1 cellular context compared by ENCODE assay signal in the genomic region with DNA sequence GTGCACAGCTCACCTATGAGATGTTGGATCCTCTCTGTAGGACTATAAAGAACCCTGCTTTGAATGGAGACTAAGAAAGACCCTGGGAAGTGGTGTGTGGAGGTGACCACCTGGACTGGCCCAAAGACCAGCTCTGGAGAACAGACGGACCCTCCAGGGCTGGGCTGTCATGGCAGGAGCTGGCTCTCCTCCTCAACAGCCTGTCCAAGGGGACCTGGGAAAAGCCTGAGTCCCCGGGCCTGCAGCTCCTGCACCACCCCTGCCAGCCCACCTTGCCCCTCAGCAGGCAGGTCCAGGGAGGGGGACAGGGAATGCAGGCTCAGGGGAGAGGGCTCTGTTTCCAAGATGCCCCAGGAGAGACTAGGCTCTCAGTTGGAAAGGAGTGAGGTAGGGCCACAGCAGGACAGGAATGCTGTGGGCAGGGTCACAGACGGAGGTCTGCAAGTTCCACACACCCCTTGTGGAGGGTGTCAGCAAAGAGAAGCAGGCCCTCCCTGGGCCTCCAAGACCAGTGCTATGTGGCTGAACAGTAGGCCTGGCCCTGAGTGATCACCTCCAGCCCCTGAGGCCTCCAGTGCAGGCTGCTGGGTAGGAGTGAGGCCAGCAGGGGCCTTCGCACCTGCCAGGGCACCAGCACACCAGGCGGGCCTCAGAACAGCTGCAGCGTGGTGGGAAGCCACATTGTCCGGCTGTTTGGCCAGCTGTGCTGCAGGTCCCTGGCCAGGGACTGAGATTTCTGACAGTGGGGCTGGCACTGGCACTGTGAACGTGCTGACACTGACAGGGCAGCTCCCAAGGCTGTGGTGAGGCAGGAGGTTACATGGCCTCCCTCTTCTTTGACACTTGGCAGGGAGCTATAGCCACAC.
TF ChIP-seq lines count a peak whose summit lies in the region.

No MANE protein-coding gene starts in this region.

TF ChIP-seq in GM23338, 12 proteins besides CTCF, POLR2A, EP300 and RAD21 (continued from another document):
- TF ChIP-seq, protein P1, sequence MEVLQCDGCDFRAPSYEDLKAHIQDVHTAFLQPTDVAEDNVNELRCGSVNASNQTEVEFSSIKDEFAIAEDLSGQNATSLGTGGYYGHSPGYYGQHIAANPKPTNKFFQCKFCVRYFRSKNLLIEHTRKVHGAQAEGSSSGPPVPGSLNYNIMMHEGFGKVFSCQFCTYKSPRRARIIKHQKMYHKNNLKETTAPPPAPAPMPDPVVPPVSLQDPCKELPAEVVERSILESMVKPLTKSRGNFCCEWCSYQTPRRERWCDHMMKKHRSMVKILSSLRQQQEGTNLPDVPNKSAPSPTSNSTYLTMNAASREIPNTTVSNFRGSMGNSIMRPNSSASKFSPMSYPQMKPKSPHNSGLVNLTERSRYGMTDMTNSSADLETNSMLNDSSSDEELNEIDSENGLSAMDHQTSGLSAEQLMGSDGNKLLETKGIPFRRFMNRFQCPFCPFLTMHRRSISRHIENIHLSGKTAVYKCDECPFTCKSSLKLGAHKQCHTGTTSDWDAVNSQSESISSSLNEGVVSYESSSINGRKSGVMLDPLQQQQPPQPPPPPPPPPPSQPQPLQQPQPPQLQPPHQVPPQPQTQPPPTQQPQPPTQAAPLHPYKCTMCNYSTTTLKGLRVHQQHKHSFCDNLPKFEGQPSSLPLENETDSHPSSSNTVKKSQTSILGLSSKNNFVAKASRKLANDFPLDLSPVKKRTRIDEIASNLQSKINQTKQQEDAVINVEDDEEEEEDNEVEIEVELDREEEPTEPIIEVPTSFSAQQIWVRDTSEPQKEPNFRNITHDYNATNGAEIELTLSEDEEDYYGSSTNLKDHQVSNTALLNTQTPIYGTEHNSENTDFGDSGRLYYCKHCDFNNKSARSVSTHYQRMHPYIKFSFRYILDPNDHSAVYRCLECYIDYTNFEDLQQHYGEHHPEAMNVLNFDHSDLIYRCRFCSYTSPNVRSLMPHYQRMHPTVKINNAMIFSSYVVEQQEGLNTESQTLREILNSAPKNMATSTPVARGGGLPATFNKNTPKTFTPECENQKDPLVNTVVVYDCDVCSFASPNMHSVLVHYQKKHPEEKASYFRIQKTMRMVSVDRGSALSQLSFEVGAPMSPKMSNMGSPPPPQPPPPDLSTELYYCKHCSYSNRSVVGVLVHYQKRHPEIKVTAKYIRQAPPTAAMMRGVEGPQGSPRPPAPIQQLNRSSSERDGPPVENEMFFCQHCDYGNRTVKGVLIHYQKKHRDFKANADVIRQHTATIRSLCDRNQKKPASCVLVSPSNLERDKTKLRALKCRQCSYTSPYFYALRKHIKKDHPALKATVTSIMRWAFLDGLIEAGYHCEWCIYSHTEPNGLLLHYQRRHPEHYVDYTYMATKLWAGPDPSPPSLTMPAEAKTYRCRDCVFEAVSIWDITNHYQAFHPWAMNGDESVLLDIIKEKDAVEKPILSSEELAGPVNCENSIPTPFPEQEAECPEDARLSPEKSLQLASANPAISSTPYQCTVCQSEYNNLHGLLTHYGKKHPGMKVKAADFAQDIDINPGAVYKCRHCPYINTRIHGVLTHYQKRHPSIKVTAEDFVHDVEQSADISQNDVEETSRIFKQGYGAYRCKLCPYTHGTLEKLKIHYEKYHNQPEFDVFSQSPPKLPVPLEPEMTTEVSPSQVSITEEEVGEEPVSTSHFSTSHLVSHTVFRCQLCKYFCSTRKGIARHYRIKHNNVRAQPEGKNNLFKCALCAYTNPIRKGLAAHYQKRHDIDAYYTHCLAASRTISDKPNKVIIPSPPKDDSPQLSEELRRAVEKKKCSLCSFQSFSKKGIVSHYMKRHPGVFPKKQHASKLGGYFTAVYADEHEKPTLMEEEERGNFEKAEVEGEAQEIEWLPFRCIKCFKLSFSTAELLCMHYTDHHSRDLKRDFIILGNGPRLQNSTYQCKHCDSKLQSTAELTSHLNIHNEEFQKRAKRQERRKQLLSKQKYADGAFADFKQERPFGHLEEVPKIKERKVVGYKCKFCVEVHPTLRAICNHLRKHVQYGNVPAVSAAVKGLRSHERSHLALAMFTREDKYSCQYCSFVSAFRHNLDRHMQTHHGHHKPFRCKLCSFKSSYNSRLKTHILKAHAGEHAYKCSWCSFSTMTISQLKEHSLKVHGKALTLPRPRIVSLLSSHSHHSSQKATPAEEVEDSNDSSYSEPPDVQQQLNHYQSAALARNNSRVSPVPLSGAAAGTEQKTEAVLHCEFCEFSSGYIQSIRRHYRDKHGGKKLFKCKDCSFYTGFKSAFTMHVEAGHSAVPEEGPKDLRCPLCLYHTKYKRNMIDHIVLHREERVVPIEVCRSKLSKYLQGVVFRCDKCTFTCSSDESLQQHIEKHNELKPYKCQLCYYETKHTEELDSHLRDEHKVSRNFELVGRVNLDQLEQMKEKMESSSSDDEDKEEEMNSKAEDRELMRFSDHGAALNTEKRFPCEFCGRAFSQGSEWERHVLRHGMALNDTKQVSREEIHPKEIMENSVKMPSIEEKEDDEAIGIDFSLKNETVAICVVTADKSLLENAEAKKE (CRISPR knock-in tag; IDR thresholded peaks at IDR 0.05) = no peak
- TF ChIP-seq CREB1 (CRISPR knock-in tag; IDR thresholded peaks at IDR 0.05; ENCODE audit: low read depth) (no peak), STAT1 (IDR thresholded peaks at IDR 0.05; ENCODE audit: unreplicated experiment) (no peak), EZH2 (IDR thresholded peaks at IDR 0.05; ENCODE audit: low read depth, unreplicated experiment) (no peak), POLR2AphosphoS5 (IDR thresholded peaks at IDR 0.05; ENCODE audit: low read depth) (no peak), ZNF114 (CRISPR knock-in tag; IDR thresholded peaks at IDR 0.05) (no peak), JUNB (IDR thresholded peaks at IDR 0.05; ENCODE audit: unreplicated experiment) (no peak)
- TF ChIP-seq, protein P2, sequence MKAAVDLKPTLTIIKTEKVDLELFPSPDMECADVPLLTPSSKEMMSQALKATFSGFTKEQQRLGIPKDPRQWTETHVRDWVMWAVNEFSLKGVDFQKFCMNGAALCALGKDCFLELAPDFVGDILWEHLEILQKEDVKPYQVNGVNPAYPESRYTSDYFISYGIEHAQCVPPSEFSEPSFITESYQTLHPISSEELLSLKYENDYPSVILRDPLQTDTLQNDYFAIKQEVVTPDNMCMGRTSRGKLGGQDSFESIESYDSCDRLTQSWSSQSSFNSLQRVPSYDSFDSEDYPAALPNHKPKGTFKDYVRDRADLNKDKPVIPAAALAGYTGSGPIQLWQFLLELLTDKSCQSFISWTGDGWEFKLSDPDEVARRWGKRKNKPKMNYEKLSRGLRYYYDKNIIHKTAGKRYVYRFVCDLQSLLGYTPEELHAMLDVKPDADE (IDR thresholded peaks at IDR 0.05) = no peak
